In the genomic region with DNA sequence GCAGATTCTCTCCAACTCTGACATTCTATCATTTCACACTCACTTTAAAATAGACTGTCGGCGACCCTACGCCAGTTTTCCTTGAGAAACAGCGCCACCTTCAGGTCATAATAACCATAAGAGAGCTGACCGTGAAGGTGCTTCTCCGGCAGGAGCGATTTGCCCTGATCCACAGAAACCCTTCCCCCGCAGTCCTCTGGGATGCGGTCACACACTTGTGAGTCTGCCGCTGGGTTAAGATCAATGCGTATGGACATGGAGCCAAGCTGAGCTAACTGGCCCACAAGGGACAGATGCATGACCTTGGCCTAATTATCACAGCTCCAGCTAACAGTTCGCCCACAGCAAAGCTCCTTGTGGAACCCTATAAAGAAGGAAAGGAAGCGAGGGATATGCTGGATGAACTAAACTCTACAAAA, we compare ENCODE assay signal across 8 cellular contexts. TPM values are rescaled to one million over a fixed set of nuclear protein-coding genes. Genes with fewer than 3 reads are reported as not detected.
DNase-seq lines count a peak whose midpoint lies in the region; ATAC-seq and TF ChIP-seq lines count a peak whose summit lies in the region.

No MANE protein-coding gene starts in this region.

- TF ChIP-seq POLR2A in right lobe of liver (IDR thresholded peaks at IDR 0.05) = no peak

- in situ Hi-C loops in GM23248 (cut with MboI) = loop anchor here (10.0 kb wide), 2 partner anchors 168 to 202 kb away; no protein-coding TSS in a partner anchor

- DNase-seq in AG09309 (ENCODE audit: low read depth) (no peak), GM23248 (peak; percentile 74), NCI-H2227 (lab: John Stamatoyannopoulos, UW; ENCODE audit: unreplicated experiment) (peak; percentile 89), ecto neural progenitor cell (ENCODE audit: low spot score) (peak; percentile 80), right lobe of liver (peak; percentile 63 to 81 (median 78))
- DNase-seq in activated CD4-positive, CD25-positive, alpha-beta regulatory T cell treated with anti-CD3 and anti-CD28 coated beads, Interleukin-2, amount 50 U/mL, for 72 hours = peak; percentile 45
- DNase-seq in stimulated activated CD4-positive, alpha-beta T cell treated with anti-CD3 and anti-CD28 coated beads, TNF-alpha, amount 100 ng/mL, for 48 hours (ENCODE audit: low read depth in 3 of 3) = peak in 2 of 3 donors; percentile 33 to 53

- intact Hi-C loops in right lobe of liver (cut with DNase I) = no loop called here

- H2AFZ ChIP-seq in GM23248 = peak overlapping the region; percentile 40; the same call in 1 of the 2 replicates

- no peaks in the 10 kb centered on the region for H4K20me1 ChIP-seq in GM23248 (ENCODE audit: insufficient read depth)

- no peak overlapping the region for H3K27ac ChIP-seq in GM23248
- H3K27ac ChIP-seq in right lobe of liver = peak overlapping the region; percentile 2 to 64 (median 34)

- H3K27me3 ChIP-seq in GM23248 (replicated peaks; ENCODE audit: insufficient read depth) (no peaks in the 10 kb centered on the region), right lobe of liver (no peaks in the 10 kb centered on the region)

- 11 to 13% methylated on average over 13 of the region's 13 CpGs for whole genome bisulfite sequencing in GM23248 (ENCODE audit: low coverage in 1 of 2, low lambda C conversion rate in 2 of 2, missing lambda C conversion rate in 2 of 2), 2 experiments
- WGBS in right lobe of liver (ENCODE audit: insufficient coverage, low coverage, low lambda C conversion rate, missing lambda C conversion rate) = 0% methylated on average over 12 of the region's 13 CpGs

- H3F3A ChIP-seq in GM23248 (ENCODE audit: insufficient read depth) = no peaks in the 10 kb centered on the region

- H3K9me3 ChIP-seq in GM23248 (ENCODE audit: low read depth) (no peaks in the 10 kb centered on the region), right lobe of liver (no peaks in the 10 kb centered on the region)

- H3K9me2 ChIP-seq in GM23248 (ENCODE audit: insufficient read depth) = no peaks in the 10 kb centered on the region

- peak; percentile 73 for TF ChIP-seq CTCF in AG09309 (IDR thresholded peaks at IDR 0.05; ENCODE audit: control insufficient read depth, insufficient read depth, low read depth, low read length, missing control alignments)
- peak; percentile 74 to 87 (median 84) for TF ChIP-seq CTCF in right lobe of liver (IDR thresholded peaks at IDR 0.05)

- no peaks in the 10 kb centered on the region for H3K4me1 ChIP-seq in GM23248 (ENCODE audit: insufficient read depth)
- peaks cover 0 to 32% (median 10%) of the 10 kb centered on the region in 4 donors for H3K4me1 ChIP-seq in right lobe of liver

- no peak overlapping the region for H3K4me3 ChIP-seq in AG09309 (ENCODE audit: control insufficient read depth, low read depth, low read length)
- H3K4me3 ChIP-seq in GM23248 = no peak overlapping the region
- no peak overlapping the region for H3K4me3 ChIP-seq in right lobe of liver

- H3K79me2 ChIP-seq in GM23248 (ENCODE audit: insufficient read depth) = no peaks in the 10 kb centered on the region

- H3K4me2 ChIP-seq in GM23248 (ENCODE audit: unreplicated experiment) = peak overlapping the region; percentile 18

- H3K9ac ChIP-seq in GM23248 = no peak overlapping the region

- H3K36me3 ChIP-seq in GM23248 (ENCODE audit: low read depth) (no peaks in the 10 kb centered on the region), right lobe of liver (no peaks in the 10 kb centered on the region)

- ATAC-seq in right lobe of liver (peak; percentile 68 to 80 (median 74)), GM21825 (IDR thresholded peaks at IDR 0.05; ENCODE audit: unreplicated experiment) (no peak)

RNA-seq across cellular contexts. Expression of a gene that starts 32.8 kb away (rescaled TPM):
- 4.0 and 4.3 TPM in 2 replicates for total RNA-seq in GM23248 (2014; rRNA removed; shearing (Covaris generic))
- 19.1 and 21.8 TPM in 2 replicates for polyA plus RNA-seq in GM23248 (2016; fragmentation: Nextera tagmentation; extraction: Ambion mirVana)
- 10 to 100 TPM; 12.4 to 35.5 (median 16.3) TPM for total RNA-seq in right lobe of liver
